1 cellular context compared by ENCODE assay signal in the genomic region with DNA sequence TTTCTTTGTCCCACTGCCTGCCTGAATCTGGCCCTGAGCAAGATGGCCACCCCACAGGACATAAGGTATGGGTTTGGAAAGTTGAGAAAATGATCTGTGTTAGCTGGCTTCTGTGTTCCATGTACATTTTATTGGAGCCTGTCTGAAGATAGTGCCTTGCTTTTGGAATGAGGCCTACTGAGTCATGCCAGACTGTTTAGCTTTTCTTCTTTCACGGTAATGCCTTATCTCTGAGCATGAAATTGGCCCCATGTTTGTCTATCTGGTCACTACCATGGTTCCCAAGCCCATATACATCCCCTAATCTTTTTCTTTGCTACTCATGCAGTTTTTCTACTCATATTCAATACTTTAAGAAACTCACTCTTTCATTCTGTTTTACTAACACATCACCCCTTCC.
TF ChIP-seq lines count a peak whose summit lies in the region.

No MANE protein-coding gene starts in this region.

TF ChIP-seq in GM23338, 12 proteins besides CTCF, POLR2A, EP300 and RAD21:
- no peak for TF ChIP-seq EZH2 (IDR thresholded peaks at IDR 0.05; ENCODE audit: low read depth, unreplicated experiment)
- TF ChIP-seq, protein P1, sequence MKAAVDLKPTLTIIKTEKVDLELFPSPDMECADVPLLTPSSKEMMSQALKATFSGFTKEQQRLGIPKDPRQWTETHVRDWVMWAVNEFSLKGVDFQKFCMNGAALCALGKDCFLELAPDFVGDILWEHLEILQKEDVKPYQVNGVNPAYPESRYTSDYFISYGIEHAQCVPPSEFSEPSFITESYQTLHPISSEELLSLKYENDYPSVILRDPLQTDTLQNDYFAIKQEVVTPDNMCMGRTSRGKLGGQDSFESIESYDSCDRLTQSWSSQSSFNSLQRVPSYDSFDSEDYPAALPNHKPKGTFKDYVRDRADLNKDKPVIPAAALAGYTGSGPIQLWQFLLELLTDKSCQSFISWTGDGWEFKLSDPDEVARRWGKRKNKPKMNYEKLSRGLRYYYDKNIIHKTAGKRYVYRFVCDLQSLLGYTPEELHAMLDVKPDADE (IDR thresholded peaks at IDR 0.05), result no peak
- TF ChIP-seq CREB1 (CRISPR knock-in tag; IDR thresholded peaks at IDR 0.05; ENCODE audit: low read depth), result no peak
- no peak for TF ChIP-seq NANOG (IDR thresholded peaks at IDR 0.05; ENCODE audit: borderline replicate concordance)
- TF ChIP-seq, protein P2, sequence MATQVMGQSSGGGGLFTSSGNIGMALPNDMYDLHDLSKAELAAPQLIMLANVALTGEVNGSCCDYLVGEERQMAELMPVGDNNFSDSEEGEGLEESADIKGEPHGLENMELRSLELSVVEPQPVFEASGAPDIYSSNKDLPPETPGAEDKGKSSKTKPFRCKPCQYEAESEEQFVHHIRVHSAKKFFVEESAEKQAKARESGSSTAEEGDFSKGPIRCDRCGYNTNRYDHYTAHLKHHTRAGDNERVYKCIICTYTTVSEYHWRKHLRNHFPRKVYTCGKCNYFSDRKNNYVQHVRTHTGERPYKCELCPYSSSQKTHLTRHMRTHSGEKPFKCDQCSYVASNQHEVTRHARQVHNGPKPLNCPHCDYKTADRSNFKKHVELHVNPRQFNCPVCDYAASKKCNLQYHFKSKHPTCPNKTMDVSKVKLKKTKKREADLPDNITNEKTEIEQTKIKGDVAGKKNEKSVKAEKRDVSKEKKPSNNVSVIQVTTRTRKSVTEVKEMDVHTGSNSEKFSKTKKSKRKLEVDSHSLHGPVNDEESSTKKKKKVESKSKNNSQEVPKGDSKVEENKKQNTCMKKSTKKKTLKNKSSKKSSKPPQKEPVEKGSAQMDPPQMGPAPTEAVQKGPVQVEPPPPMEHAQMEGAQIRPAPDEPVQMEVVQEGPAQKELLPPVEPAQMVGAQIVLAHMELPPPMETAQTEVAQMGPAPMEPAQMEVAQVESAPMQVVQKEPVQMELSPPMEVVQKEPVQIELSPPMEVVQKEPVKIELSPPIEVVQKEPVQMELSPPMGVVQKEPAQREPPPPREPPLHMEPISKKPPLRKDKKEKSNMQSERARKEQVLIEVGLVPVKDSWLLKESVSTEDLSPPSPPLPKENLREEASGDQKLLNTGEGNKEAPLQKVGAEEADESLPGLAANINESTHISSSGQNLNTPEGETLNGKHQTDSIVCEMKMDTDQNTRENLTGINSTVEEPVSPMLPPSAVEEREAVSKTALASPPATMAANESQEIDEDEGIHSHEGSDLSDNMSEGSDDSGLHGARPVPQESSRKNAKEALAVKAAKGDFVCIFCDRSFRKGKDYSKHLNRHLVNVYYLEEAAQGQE (IDR thresholded peaks at IDR 0.05; ENCODE audit: unreplicated experiment), result no peak
- TF ChIP-seq, protein P3, sequence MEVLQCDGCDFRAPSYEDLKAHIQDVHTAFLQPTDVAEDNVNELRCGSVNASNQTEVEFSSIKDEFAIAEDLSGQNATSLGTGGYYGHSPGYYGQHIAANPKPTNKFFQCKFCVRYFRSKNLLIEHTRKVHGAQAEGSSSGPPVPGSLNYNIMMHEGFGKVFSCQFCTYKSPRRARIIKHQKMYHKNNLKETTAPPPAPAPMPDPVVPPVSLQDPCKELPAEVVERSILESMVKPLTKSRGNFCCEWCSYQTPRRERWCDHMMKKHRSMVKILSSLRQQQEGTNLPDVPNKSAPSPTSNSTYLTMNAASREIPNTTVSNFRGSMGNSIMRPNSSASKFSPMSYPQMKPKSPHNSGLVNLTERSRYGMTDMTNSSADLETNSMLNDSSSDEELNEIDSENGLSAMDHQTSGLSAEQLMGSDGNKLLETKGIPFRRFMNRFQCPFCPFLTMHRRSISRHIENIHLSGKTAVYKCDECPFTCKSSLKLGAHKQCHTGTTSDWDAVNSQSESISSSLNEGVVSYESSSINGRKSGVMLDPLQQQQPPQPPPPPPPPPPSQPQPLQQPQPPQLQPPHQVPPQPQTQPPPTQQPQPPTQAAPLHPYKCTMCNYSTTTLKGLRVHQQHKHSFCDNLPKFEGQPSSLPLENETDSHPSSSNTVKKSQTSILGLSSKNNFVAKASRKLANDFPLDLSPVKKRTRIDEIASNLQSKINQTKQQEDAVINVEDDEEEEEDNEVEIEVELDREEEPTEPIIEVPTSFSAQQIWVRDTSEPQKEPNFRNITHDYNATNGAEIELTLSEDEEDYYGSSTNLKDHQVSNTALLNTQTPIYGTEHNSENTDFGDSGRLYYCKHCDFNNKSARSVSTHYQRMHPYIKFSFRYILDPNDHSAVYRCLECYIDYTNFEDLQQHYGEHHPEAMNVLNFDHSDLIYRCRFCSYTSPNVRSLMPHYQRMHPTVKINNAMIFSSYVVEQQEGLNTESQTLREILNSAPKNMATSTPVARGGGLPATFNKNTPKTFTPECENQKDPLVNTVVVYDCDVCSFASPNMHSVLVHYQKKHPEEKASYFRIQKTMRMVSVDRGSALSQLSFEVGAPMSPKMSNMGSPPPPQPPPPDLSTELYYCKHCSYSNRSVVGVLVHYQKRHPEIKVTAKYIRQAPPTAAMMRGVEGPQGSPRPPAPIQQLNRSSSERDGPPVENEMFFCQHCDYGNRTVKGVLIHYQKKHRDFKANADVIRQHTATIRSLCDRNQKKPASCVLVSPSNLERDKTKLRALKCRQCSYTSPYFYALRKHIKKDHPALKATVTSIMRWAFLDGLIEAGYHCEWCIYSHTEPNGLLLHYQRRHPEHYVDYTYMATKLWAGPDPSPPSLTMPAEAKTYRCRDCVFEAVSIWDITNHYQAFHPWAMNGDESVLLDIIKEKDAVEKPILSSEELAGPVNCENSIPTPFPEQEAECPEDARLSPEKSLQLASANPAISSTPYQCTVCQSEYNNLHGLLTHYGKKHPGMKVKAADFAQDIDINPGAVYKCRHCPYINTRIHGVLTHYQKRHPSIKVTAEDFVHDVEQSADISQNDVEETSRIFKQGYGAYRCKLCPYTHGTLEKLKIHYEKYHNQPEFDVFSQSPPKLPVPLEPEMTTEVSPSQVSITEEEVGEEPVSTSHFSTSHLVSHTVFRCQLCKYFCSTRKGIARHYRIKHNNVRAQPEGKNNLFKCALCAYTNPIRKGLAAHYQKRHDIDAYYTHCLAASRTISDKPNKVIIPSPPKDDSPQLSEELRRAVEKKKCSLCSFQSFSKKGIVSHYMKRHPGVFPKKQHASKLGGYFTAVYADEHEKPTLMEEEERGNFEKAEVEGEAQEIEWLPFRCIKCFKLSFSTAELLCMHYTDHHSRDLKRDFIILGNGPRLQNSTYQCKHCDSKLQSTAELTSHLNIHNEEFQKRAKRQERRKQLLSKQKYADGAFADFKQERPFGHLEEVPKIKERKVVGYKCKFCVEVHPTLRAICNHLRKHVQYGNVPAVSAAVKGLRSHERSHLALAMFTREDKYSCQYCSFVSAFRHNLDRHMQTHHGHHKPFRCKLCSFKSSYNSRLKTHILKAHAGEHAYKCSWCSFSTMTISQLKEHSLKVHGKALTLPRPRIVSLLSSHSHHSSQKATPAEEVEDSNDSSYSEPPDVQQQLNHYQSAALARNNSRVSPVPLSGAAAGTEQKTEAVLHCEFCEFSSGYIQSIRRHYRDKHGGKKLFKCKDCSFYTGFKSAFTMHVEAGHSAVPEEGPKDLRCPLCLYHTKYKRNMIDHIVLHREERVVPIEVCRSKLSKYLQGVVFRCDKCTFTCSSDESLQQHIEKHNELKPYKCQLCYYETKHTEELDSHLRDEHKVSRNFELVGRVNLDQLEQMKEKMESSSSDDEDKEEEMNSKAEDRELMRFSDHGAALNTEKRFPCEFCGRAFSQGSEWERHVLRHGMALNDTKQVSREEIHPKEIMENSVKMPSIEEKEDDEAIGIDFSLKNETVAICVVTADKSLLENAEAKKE (CRISPR knock-in tag; IDR thresholded peaks at IDR 0.05), result no peak
- TF ChIP-seq ZNF331 (CRISPR knock-in tag; IDR thresholded peaks at IDR 0.05; ENCODE audit: low read depth), result no peak
- no peak for TF ChIP-seq JUNB (IDR thresholded peaks at IDR 0.05; ENCODE audit: unreplicated experiment)
- TF ChIP-seq ZNF114 (CRISPR knock-in tag; IDR thresholded peaks at IDR 0.05), result no peak
- TF ChIP-seq POLR2AphosphoS5 (IDR thresholded peaks at IDR 0.05; ENCODE audit: low read depth), result no peak
- no peak for TF ChIP-seq EZH2phosphoT487 (IDR thresholded peaks at IDR 0.05; ENCODE audit: unreplicated experiment)
- TF ChIP-seq STAT1 (IDR thresholded peaks at IDR 0.05; ENCODE audit: unreplicated experiment), result no peak
